Comparison of ENCODE assay signal across 8 cellular contexts in genomic region chr14:35438910-35439713, GRCh38. TPM values are rescaled to one million over a fixed set of nuclear protein-coding genes. Genes with fewer than 3 reads are reported as not detected.
DNase-seq lines count a peak whose midpoint lies in the region; ATAC-seq and TF ChIP-seq lines count a peak whose summit lies in the region.

No MANE protein-coding gene starts in this region.

- no peaks in the 10 kb centered on the region for H3K4me1 ChIP-seq in heart left ventricle
- H3K4me1 ChIP-seq in transverse colon = no peaks in the 10 kb centered on the region

- TF ChIP-seq EP300 in transverse colon (IDR thresholded peaks at IDR 0.05; ENCODE audit: low read depth) = no peak

- intact Hi-C loops in heart left ventricle (cut with DNase I) = no loop called here
- intact Hi-C loops in cardiac septum (cut with DNase I) = no loop called here
- intact Hi-C loops in transverse colon (cut with DNase I; ENCODE audit: low total_unique reads) = no loop called here

- TF ChIP-seq CTCF in heart left ventricle (IDR thresholded peaks at IDR 0.05) (peak in 8 of 12 donors; percentile 11 to 46 (median 35)), cardiac fibroblast (IDR thresholded peaks at IDR 0.05; ENCODE audit: low read depth, low read length) (peak; percentile 63), transverse colon (IDR thresholded peaks at IDR 0.05) (peak; percentile 12 to 45 (median 19))

- no peaks in the 10 kb centered on the region for H3K36me3 ChIP-seq in heart left ventricle
- no peaks in the 10 kb centered on the region for H3K36me3 ChIP-seq in transverse colon

- 60 to 68% (median 65%) methylated on average over 8 of the region's 8 CpGs for WGBS in heart left ventricle, 4 donors
- 49 to 58% methylated on average over 6 to 8 of the region's 8 CpGs for WGBS in transverse colon (ENCODE audit: low coverage in 1 of 2), 2 donors

- no peak overlapping the region for H3K27ac ChIP-seq in heart left ventricle
- no peak overlapping the region for H3K27ac ChIP-seq in transverse colon

- DNase-seq in heart left ventricle = no peak
- no peak for DNase-seq in cardiac septum (ENCODE audit: low spot score)
- DNase-seq in NAMALWA (ENCODE audit: low spot score) = peak; percentile 78
- DNase-seq in cardiac fibroblast (ENCODE audit: low read depth in 2 of 2) = peak; percentile 22 to 41
- DNase-seq in transverse colon = no peak
- DNase-seq in DMS114 treated with DMSO at 0.1 percent for 48 hours (lab: John Stamatoyannopoulos, UW; ENCODE audit: unreplicated experiment) = no peak

- ATAC-seq in heart left ventricle (no peak), GM18519 (IDR thresholded peaks at IDR 0.05; ENCODE audit: low FRiP score, unreplicated experiment) (no peak), GM19395 (IDR thresholded peaks at IDR 0.05; ENCODE audit: unreplicated experiment) (no peak)

- TF ChIP-seq POLR2A in heart left ventricle (IDR thresholded peaks at IDR 0.05) (no peak), transverse colon (IDR thresholded peaks at IDR 0.05) (no peak)

- H3K27me3 ChIP-seq in heart left ventricle (no peaks in the 10 kb centered on the region), transverse colon (no peaks in the 10 kb centered on the region)

- in situ Hi-C loops in transverse colon (cut with MboI; ENCODE audit: low pct_ligation_motif_present in 1 of 4, low pct_unique_long_range_greater_than_20kb in 1 of 4, low sequenced_read_pairs in 3 of 4) = loop anchor here in 1 of 4 donors (25.0 kb wide), 1 partner anchor 777 kb away; no protein-coding TSS in a partner anchor

- H3K4me3 ChIP-seq in heart left ventricle = no peak overlapping the region
- H3K4me3 ChIP-seq in cardiac fibroblast (replicated peaks in 1 of 2; ENCODE audit: low read depth in 2 of 2, low read length in 2 of 2) = no peak overlapping the region
- H3K4me3 ChIP-seq in transverse colon = no peak overlapping the region

- H3K9me3 ChIP-seq in heart left ventricle (peaks cover 0 to 5% (median 0%) of the 10 kb centered on the region in 12 donors), transverse colon (no peaks in the 10 kb centered on the region)

RNA-seq across cellular contexts. Expression of gene NFKBIA, which starts 34.6 kb away (rescaled TPM):
- total RNA-seq in heart left ventricle (100 to 1,000 TPM in 3 of 9 donors, 10 to 100 TPM in 6; 42.7 to 193 (median 68.5) TPM), cardiac septum (42.7 TPM), transverse colon (1,000 to 10,000 TPM in 1 of 4 donors, 100 to 1,000 TPM in 3; 362 to 1,916 (median 456) TPM)
- polyA plus RNA-seq in heart left ventricle = 10 to 100 TPM; 53.9 to 64.3 TPM

Comparison
In these comparisons a context has a peak if more than half of its experiments do, and no peak if none do; other contexts are left out.
1. DNase-seq: peak in NAMALWA (single experiment) and cardiac fibroblast (2 of 2); none in heart left ventricle (0 of 5), cardiac septum (single experiment), transverse colon (single experiment) and DMS114 treated with DMSO at 0.1 percent for 48 hours (single experiment).
2. Peak in every context shown above with its lines, with median percentiles within 50 percentile points of each other: CTCF ChIP-seq.